30 cellular contexts compared by ENCODE assay signal in genomic region chr12:64352181-64352580, GRCh38. TPM values are rescaled to one million over a fixed set of nuclear protein-coding genes. Genes with fewer than 3 reads are reported as not detected.
DNase-seq lines count a peak whose midpoint lies in the region; ATAC-seq, FAIRE-seq and TF ChIP-seq lines count a peak whose summit lies in the region.
"Had no signal": no experiment of that assay in that cellular context is flagged by ENCODE, and none has a peak within 500 bp of the region (broad histone marks: within the 10 kb centered on the region; RNA-seq: fewer than 3 reads in every experiment).

No MANE protein-coding gene starts in this region.

- TF ChIP-seq POLR2A in K562 (conservative IDR thresholded peaks at IDR 0.05) = no peak

- ATAC-seq in SK-N-SH treated with all-trans-retinoic acid at 6 μM for 48 hours = no peak
- ATAC-seq in K562 = peak; percentile 86
- no peak for ATAC-seq in GM21825 (IDR thresholded peaks at IDR 0.05; ENCODE audit: unreplicated experiment)
- no peak for ATAC-seq in HG03442 (IDR thresholded peaks at IDR 0.05; ENCODE audit: unreplicated experiment)
- ATAC-seq: CD8-positive, alpha-beta T cell; natural killer cell had no signal

- DNase-seq in SK-N-SH (no peak), NAMALWA (ENCODE audit: low spot score) (peak; percentile 11), K562 (ENCODE audit: extremely low read depth in 1 of 4, low spot score in 3 of 4) (peak in 2 of 4 experiments; percentile 11 to 45), osteoblast (ENCODE audit: insufficient read length, low spot score, missing footprints) (no peak)
- DNase-seq in stimulated activated CD8-positive, alpha-beta memory T cell treated with anti-CD3 and anti-CD28 coated beads, Interleukin-4, amount 100 ng/mL, for 48 hours = peak; percentile 25
- DNase-seq: activated CD4-positive, alpha-beta T cell treated with anti-CD3 and anti-CD28 coated beads, Interleukin-2, amount 10 ng/mL, durations not matched to agents 7 days and 5 days; activated naive CD4-positive, alpha-beta T cell; activated T-cell treated with anti-CD3 and anti-CD28 coated beads, Interleukin-2, amount 50 U/mL, for 24 hours; brain microvascular endothelial cell; CD8-positive, alpha-beta T cell; DMS 273 treated with DMSO at 0.1 percent for 48 hours; head of caudate nucleus; kidney glomerular epithelial cell; natural killer cell; NCI-H1417; NCI-H2081; NCI-H226; NCI-H748 treated with DMSO at 0.1 percent for 48 hours; stimulated activated CD4-positive, alpha-beta T cell treated with anti-CD3 and anti-CD28 coated beads, Interleukin-1b, Interleukin-23, amount 100 ng/mL, for 48 hours; tibial artery; WERI-Rb-1 had no signal

- H3K9me3 ChIP-seq in SK-N-SH = no peaks in the 10 kb centered on the region
- no peaks in the 10 kb centered on the region; the same call in 1 of the 2 replicates for H3K9me3 ChIP-seq in K562 (replicated peaks; ENCODE audit: control insufficient read depth, insufficient read depth, low read depth, low read length)
- no peaks in the 10 kb centered on the region for H3K9me3 ChIP-seq in osteoblast (ENCODE audit: low read depth, low read length)

- POLR2A ChIA-PET in SK-N-SH (lab: Yijun Ruan, JAX) = no interaction called here
- POLR2A ChIA-PET in K562 (lab: Yijun Ruan, JAX) = interaction anchor here (0.7 kb wide), 1 partner anchor 21 kb away, joined by 4 read pairs; no protein-coding TSS in a partner anchor

- no peaks in the 10 kb centered on the region for H3K9me2 ChIP-seq in SK-N-SH

- no peak overlapping the region for H3K9ac ChIP-seq in SK-N-SH
- H3K9ac ChIP-seq in K562 (ENCODE audit: insufficient read depth in 1 of 2, low read depth in 2 of 2, low read length in 2 of 2) = no peak overlapping the region

- no peaks in the 10 kb centered on the region for H3K9me1 ChIP-seq in K562 (ENCODE audit: control insufficient read depth, insufficient read depth, low read length)

- TF ChIP-seq EP300 in SK-N-SH (IDR thresholded peaks at IDR 0.05; ENCODE audit: borderline replicate concordance in 1 of 2, low read depth in 1 of 2, low read length in 1 of 2) (no peak), K562 (IDR thresholded peaks at IDR 0.05; ENCODE audit: low read length) (no peak)

- TF ChIP-seq CTCF in SK-N-SH (IDR thresholded peaks at IDR 0.05) (peak; percentile 22; the same call in 1 of the 2 replicates), K562 (IDR thresholded peaks at IDR 0.05 in 2 of 3, conservative IDR thresholded peaks at IDR 0.05 in 1 of 3; ENCODE audit: insufficient read depth in 2 of 3, low read depth in 1 of 3, low read length in 3 of 3) (peak; percentile 49 to 64 (median 61); a peak in 5 of 6 replicates), osteoblast (IDR thresholded peaks at IDR 0.05; ENCODE audit: extremely low read depth, low read depth, low read length) (no peak)

- no peaks in the 10 kb centered on the region for H3K79me2 ChIP-seq in SK-N-SH (ENCODE audit: insufficient read depth)
- no peaks in the 10 kb centered on the region for H3K79me2 ChIP-seq in K562 (ENCODE audit: control insufficient read depth, insufficient read depth, low read length)
- H3K79me2 ChIP-seq in osteoblast (ENCODE audit: insufficient read depth, low read length) = no peaks in the 10 kb centered on the region

- H4K20me1 ChIP-seq in SK-N-SH (ENCODE audit: insufficient read depth) (no peaks in the 10 kb centered on the region), K562 (replicated peaks; ENCODE audit: control insufficient read depth, insufficient read depth, low read length) (no peaks in the 10 kb centered on the region), osteoblast (ENCODE audit: insufficient read depth, low read length) (no peaks in the 10 kb centered on the region)

- BruUV-seq in K562 (replicated peaks; lab: Mats Ljungman, UMichigan) = no TSS peak

- no peaks in the 10 kb centered on the region for H3K4me1 ChIP-seq in SK-N-SH (ENCODE audit: control insufficient read depth in 1 of 2, insufficient read depth in 2 of 2, low read depth in 1 of 2, low read length in 1 of 2)
- no peaks in the 10 kb centered on the region for H3K4me1 ChIP-seq in K562 (replicated peaks in 1 of 2; ENCODE audit: control insufficient read depth in 2 of 2, insufficient read depth in 2 of 2, low read length in 2 of 2)
- no peaks in the 10 kb centered on the region for H3K4me1 ChIP-seq in osteoblast (ENCODE audit: insufficient read depth, low read length)
- H3K4me1 ChIP-seq: tibial artery had no signal

- no peaks in the 10 kb centered on the region for H3F3A ChIP-seq in SK-N-SH (replicated peaks; ENCODE audit: insufficient read depth)

- peak; percentile 37 for FAIRE-seq in K562 (lab: Jason Lieb, UNC)
- FAIRE-seq: G401.6 had no signal

- TF ChIP-seq RAD21 in SK-N-SH (IDR thresholded peaks at IDR 0.05; ENCODE audit: low read length) (no peak), K562 (CRISPR knock-in tag; conservative IDR thresholded peaks at IDR 0.05 in 1 of 2, IDR thresholded peaks at IDR 0.05 in 1 of 2) (peak in 1 of 2 experiments; percentile 10; a peak in 1 of 4 replicates)

- H3K4me2 ChIP-seq in SK-N-SH (no peak overlapping the region), K562 (ENCODE audit: insufficient read depth, low read length) (no peak overlapping the region), osteoblast (ENCODE audit: insufficient read depth, low read length) (no peak overlapping the region)

- WGBS in SK-N-SH (ENCODE audit: low lambda C conversion rate) = 27% methylated on average over 4 of the region's 4 CpGs
- 2% methylated on average over 4 of the region's 4 CpGs for WGBS in K562 (ENCODE audit: insufficient coverage, low coverage, missing lambda C conversion rate)

- intact Hi-C loops in K562 (cut with micrococcal nuclease) = no loop called here

- no peaks in the 10 kb centered on the region for H3K36me3 ChIP-seq in SK-N-SH (replicated peaks in 1 of 2; ENCODE audit: control insufficient read depth in 1 of 2, insufficient read depth in 2 of 2, low read length in 1 of 2)
- H3K36me3 ChIP-seq in K562 (ENCODE audit: control insufficient read depth, insufficient read depth, low read length) = no peaks in the 10 kb centered on the region
- H3K36me3 ChIP-seq in osteoblast (ENCODE audit: insufficient read depth, low read length) = no peaks in the 10 kb centered on the region
- H3K36me3 ChIP-seq: brain microvascular endothelial cell, tibial artery, WERI-Rb-1 had no signal

- H2AFZ ChIP-seq in SK-N-SH (ENCODE audit: low read depth) (no peak overlapping the region), K562 (ENCODE audit: low read depth, low read length) (no peak overlapping the region), osteoblast (ENCODE audit: low read length) (no peak overlapping the region)

- H3K27me3 ChIP-seq in SK-N-SH (ENCODE audit: insufficient read depth) (no peaks in the 10 kb centered on the region), K562 (ENCODE audit: control insufficient read depth in 2 of 2, insufficient read depth in 2 of 2, low read length in 2 of 2) (no peaks in the 10 kb centered on the region), osteoblast (ENCODE audit: insufficient read depth, low read length) (no peaks in the 10 kb centered on the region)
- H3K27me3 ChIP-seq: brain microvascular endothelial cell, tibial artery had no signal

- CTCF ChIA-PET in SK-N-SH (lab: Yijun Ruan, JAX) (interaction anchor here (0.6 kb wide), 1 partner anchor 28 kb away, joined by 3 read pairs; no protein-coding TSS in a partner anchor), K562 (lab: Yijun Ruan, JAX; ENCODE audit: low intra/inter-chr PET ratio) (no interaction called here)

- in situ Hi-C loops in K562 (cut with MboI) = no loop called here

- H3K4me3 ChIP-seq in SK-N-SH (ENCODE audit: low read depth in 2 of 2, low read length in 1 of 2) (no peak overlapping the region), K562 (no peak overlapping the region), osteoblast (ENCODE audit: insufficient read depth, low read length) (no peak overlapping the region)
- H3K4me3 ChIP-seq: lung, skin epidermis, tibial artery had no signal

- H3K27ac ChIP-seq in SK-N-SH (ENCODE audit: low read depth in 2 of 2, low read length in 1 of 2) (no peak overlapping the region), K562 (ENCODE audit: extremely low read depth, low read depth, low read length) (no peak overlapping the region), osteoblast (ENCODE audit: low read depth, low read length) (no peak overlapping the region)
- H3K27ac ChIP-seq: brain microvascular endothelial cell, skin epidermis, tibial artery, WERI-Rb-1 had no signal

RNA-seq across cellular contexts. Expression of gene C12orf56, which starts 38.4 kb away (rescaled TPM):
- not detected in 2 replicates for polyA plus RNA-seq in SK-N-SH (2012; rRNA removed)
- polyA plus RNA-seq in SK-N-SH (2012; cell fraction: cytosol; rRNA removed) = not detected in 2 replicates
- not detected in 2 replicates for polyA plus RNA-seq in SK-N-SH (2012; cell fraction: nucleus; rRNA removed)
- 0.69 and 1.3 TPM in 2 replicates for total RNA-seq in K562 (2011; cell fraction: chromatin; rRNA removed; ENCODE audit: low replicate concordance)
- 0.26 TPM in 1 of 2 replicates, not detected in the other for total RNA-seq in K562 (2011; cell fraction: nucleolus; rRNA removed)
- 0.29 TPM in 1 of 2 replicates, not detected in the other for total RNA-seq in K562 (2011; cell fraction: nucleoplasm; rRNA removed)
- 0.49 and 1.00 TPM in 2 replicates for total RNA-seq in K562 (2014; rRNA removed)
- 1.2 and 1.4 TPM in 2 replicates for total RNA-seq in K562 (2014; rRNA removed; fragmentation: Illumina TruSeq; extraction: Trizol)
- 1.0 and 1.2 TPM in 2 replicates for total RNA-seq in K562 (2015; rRNA removed; fragmentation: Illumina TruSeq; extraction: Trizol)
- 0.40 and 0.98 TPM in 2 replicates for total RNA-seq in K562 (2021)
- 0.51 and 0.84 TPM in 2 replicates for polyA plus RNA-seq in K562 (2011; rRNA removed)
- polyA plus RNA-seq in K562 (2011; cell fraction: cytosol; rRNA removed) = 0.27 and 0.57 TPM in 2 replicates
- 0.14 and 0.55 TPM in 2 replicates for polyA plus RNA-seq in K562 (2011; cell fraction: nucleus; rRNA removed)
- polyA plus RNA-seq in K562 (2012) = 1.7 and 4.0 TPM in 2 replicates
- polyA plus RNA-seq in K562 (2014; fragmentation: Illumina TruSeq; extraction: Trizol) = 0.96 and 1.2 TPM in 2 replicates
- polyA plus RNA-seq in K562 (2014; fragmentation: Nextera tagmentation; extraction: Ambion mirVana) = 1 to 10 TPM; 3.2 to 4.8 TPM
- polyA plus RNA-seq in K562 (2014; rRNA removed) = 1.7 and 2.6 TPM in 2 replicates
- 0.15 and 0.39 TPM in 2 replicates for polyA minus RNA-seq in K562 (2011; rRNA and poly(A)+ RNA removed)
- polyA minus RNA-seq in K562 (2011; cell fraction: cytosol; rRNA and poly(A)+ RNA removed) = not detected in 2 replicates
- 0.11 and 0.13 TPM in 2 replicates for polyA minus RNA-seq in K562 (2011; cell fraction: nucleus; rRNA and poly(A)+ RNA removed)
- total RNA-seq in osteoblast = under 0.01 and 0.36 TPM in 2 replicates
- total RNA-seq: A172; activated CD4-positive, alpha-beta T cell treated with anti-CD3 and anti-CD28 coated beads, Interleukin-2, amount 10 ng/mL, durations not matched to agents 7 days and 5 days; CD8-positive, alpha-beta T cell; H4; natural killer cell had no signal
- polyA plus RNA-seq: adipose tissue had no signal

RNA-seq across cellular contexts. Expression of gene XPOT, which starts 52.0 kb away (rescaled TPM):
- 25.6 and 42.3 TPM in 2 replicates for polyA plus RNA-seq in SK-N-SH (2012; rRNA removed)
- polyA plus RNA-seq in SK-N-SH (2012; cell fraction: cytosol; rRNA removed) = 36.6 and 38.3 TPM in 2 replicates
- polyA plus RNA-seq in SK-N-SH (2012; cell fraction: nucleus; rRNA removed) = 24.3 and 79.5 TPM in 2 replicates
- total RNA-seq in K562 (2011; cell fraction: chromatin; rRNA removed; ENCODE audit: low replicate concordance) = 187 and 428 TPM in 2 replicates
- total RNA-seq in K562 (2011; cell fraction: nucleolus; rRNA removed) = 80.2 and 98.4 TPM in 2 replicates
- 152 and 159 TPM in 2 replicates for total RNA-seq in K562 (2011; cell fraction: nucleoplasm; rRNA removed)
- 74.7 and 81.5 TPM in 2 replicates for total RNA-seq in K562 (2014; rRNA removed)
- 123 and 136 TPM in 2 replicates for total RNA-seq in K562 (2014; rRNA removed; fragmentation: Illumina TruSeq; extraction: Trizol)
- 89.5 and 102 TPM in 2 replicates for total RNA-seq in K562 (2015; rRNA removed; fragmentation: Illumina TruSeq; extraction: Trizol)
- 141 and 144 TPM in 2 replicates for total RNA-seq in K562 (2021)
- polyA plus RNA-seq in K562 (2011; rRNA removed) = 192 TPM in 2 replicates
- 29.9 and 68.5 TPM in 2 replicates for polyA plus RNA-seq in K562 (2011; cell fraction: cytosol; rRNA removed)
- 105 and 267 TPM in 2 replicates for polyA plus RNA-seq in K562 (2011; cell fraction: nucleus; rRNA removed)
- 63.2 and 128 TPM in 2 replicates for polyA plus RNA-seq in K562 (2012)
- 120 and 159 TPM in 2 replicates for polyA plus RNA-seq in K562 (2014; fragmentation: Illumina TruSeq; extraction: Trizol)
- 10 to 100 TPM; 26.2 to 35.8 TPM for polyA plus RNA-seq in K562 (2014; fragmentation: Nextera tagmentation; extraction: Ambion mirVana)
- polyA plus RNA-seq in K562 (2014; rRNA removed) = 90.8 and 91.8 TPM in 2 replicates
- 159 and 207 TPM in 2 replicates for polyA minus RNA-seq in K562 (2011; rRNA and poly(A)+ RNA removed)
- polyA minus RNA-seq in K562 (2011; cell fraction: cytosol; rRNA and poly(A)+ RNA removed) = 66.8 and 87.7 TPM in 2 replicates
- 61.0 and 145 TPM in 2 replicates for polyA minus RNA-seq in K562 (2011; cell fraction: nucleus; rRNA and poly(A)+ RNA removed)
- total RNA-seq in osteoblast = 208 and 217 TPM in 2 replicates

Comparison
In these comparisons a context has a peak if more than half of its experiments do, and no peak if none do; other contexts are left out.
1. DNase-seq: peak in NAMALWA (single experiment) and stimulated activated CD8-positive, alpha-beta memory T cell treated with anti-CD3 and anti-CD28 coated beads, Interleukin-4, amount 100 ng/mL, for 48 hours (single experiment); none in SK-N-SH (single experiment) and osteoblast (single experiment).
2. Of the 27 proteins assayed by ChIP-seq in both K562 and SK-N-SH: peak only in K562: none; only in SK-N-SH: none; in both: CTCF; in neither: 24; mixed calls (peak in some experiments, not most) for 2.